In genomic region chr16:25063102-25063501, GRCh38 we compare ENCODE assay signal across 12 cellular contexts. TPM values are rescaled to one million over a fixed set of nuclear protein-coding genes. Genes with fewer than 3 reads are reported as not detected.
DNase-seq lines count a peak whose midpoint lies in the region; ATAC-seq and TF ChIP-seq lines count a peak whose summit lies in the region.
"Had no signal": no experiment of that assay in that cellular context is flagged by ENCODE, and none has a peak within 500 bp of the region (broad histone marks: within the 10 kb centered on the region; RNA-seq: fewer than 3 reads in every experiment).

No MANE protein-coding gene starts in this region.

- no peak for TF ChIP-seq CTCF in A673 (conservative IDR thresholded peaks at IDR 0.05; ENCODE audit: low read depth, low read length)
- TF ChIP-seq CTCF in foreskin fibroblast (IDR thresholded peaks at IDR 0.05; ENCODE audit: low read depth, low read length), result no peak

- H3K4me3 ChIP-seq in A673 (ENCODE audit: low read depth, low read length, poor library complexity, severe bottlenecking) (no peak overlapping the region), foreskin fibroblast (ENCODE audit: low read depth in 1 of 2, low read length in 2 of 2) (no peak overlapping the region)

- BruUV-seq in A673 (replicated peaks; lab: Mats Ljungman, UMichigan), result no TSS peak

- no peaks in the 10 kb centered on the region for H3K27me3 ChIP-seq in A673 (replicated peaks; ENCODE audit: insufficient read depth, low read depth, low read length, poor library complexity)

- H3K27ac ChIP-seq in A673 (ENCODE audit: low read depth, low read length, poor library complexity, severe bottlenecking), result no peak overlapping the region

- H3K4me1 ChIP-seq in A673 (ENCODE audit: insufficient read depth, low read length, poor library complexity, severe bottlenecking), result peaks cover 4% of the 10 kb centered on the region
- H3K4me1 ChIP-seq: BE2C had no signal

- H3K9me3 Mint-ChIP-seq in effector memory CD8-positive, alpha-beta T cell, result no peaks in the 10 kb centered on the region

- POLR2A ChIA-PET in A673 (lab: Charles Lee; ENCODE audit: low non-redundant PET), result no interaction called here

- peaks cover 30 to 45% of the 10 kb centered on the region in 2 donors for H3K4me1 Mint-ChIP-seq in effector memory CD8-positive, alpha-beta T cell (ENCODE audit: low read depth in 2 of 2)

- peak overlapping the region in 1 of 2 donors; percentile 8 for H3K4me3 Mint-ChIP-seq in effector memory CD8-positive, alpha-beta T cell

- no peaks in the 10 kb centered on the region for H3K36me3 Mint-ChIP-seq in effector memory CD8-positive, alpha-beta T cell (ENCODE audit: insufficient read depth)

- CTCF ChIA-PET in A673 (lab: Charles Lee), result no interaction called here

- H3K36me3 ChIP-seq in A673 (ENCODE audit: insufficient read depth, low read length, poor library complexity, severe bottlenecking), result no peaks in the 10 kb centered on the region
- H3K36me3 ChIP-seq: BE2C had no signal

- intact Hi-C loops in A673 (cut with micrococcal nuclease; ENCODE audit: unreplicated experiment), result no loop called here

- peak; percentile 44 for DNase-seq in stimulated activated CD4-positive, alpha-beta T cell treated with anti-CD3 and anti-CD28 coated beads, Interleukin-15, amount 100 ng/mL, for 24 hours
- no peak for DNase-seq in stimulated activated CD4-positive, alpha-beta T cell treated with anti-CD3 and anti-CD28 coated beads, Interleukin-2, amount 100 ng/mL, for 48 hours
- peak; percentile 5 for DNase-seq in NOMO-1 treated with dmso at 0.1 percent for 144 hours (lab: John Stamatoyannopoulos, UW; ENCODE audit: unreplicated experiment)
- no peak for DNase-seq in effector memory CD8-positive, alpha-beta T cell
- DNase-seq in A673 (ENCODE audit: low spot score), result no peak
- no peak for DNase-seq in foreskin fibroblast
- DNase-seq: aorta, BE2C, midbrain, NCI-H2029 treated with DMSO at 0.1 percent for 48 hours had no signal

- no peaks in the 10 kb centered on the region for H3K27me3 Mint-ChIP-seq in effector memory CD8-positive, alpha-beta T cell

- ATAC-seq in effector memory CD8-positive, alpha-beta T cell (replicated peaks), result no peak
- ATAC-seq in GM21515 (IDR thresholded peaks at IDR 0.05; ENCODE audit: unreplicated experiment), result no peak
- ATAC-seq in GM18868 (IDR thresholded peaks at IDR 0.05; ENCODE audit: unreplicated experiment), result no peak

- peak overlapping the region; percentile 49 to 89 for H3K27ac Mint-ChIP-seq in effector memory CD8-positive, alpha-beta T cell

- H3K9me3 ChIP-seq in A673 (ENCODE audit: low read depth, low read length, poor library complexity, severe bottlenecking), result no peaks in the 10 kb centered on the region
- H3K9me3 ChIP-seq: BE2C had no signal

RNA-seq across cellular contexts. Expression of gene ARHGAP17, which starts 47.9 kb away (rescaled TPM):
- total RNA-seq in A673 (2021), result 144 and 146 TPM in 2 replicates

RNA-seq across cellular contexts. Expression of gene LCMT1, which starts 48.4 kb away (rescaled TPM):
- total RNA-seq in A673 (2021), result 55.8 and 56.3 TPM in 2 replicates

Comparison
In these comparisons a context has a peak if more than half of its experiments do, and no peak if none do; other contexts are left out.
1. DNase-seq: peak in stimulated activated CD4-positive, alpha-beta T cell treated with anti-CD3 and anti-CD28 coated beads, Interleukin-15, amount 100 ng/mL, for 24 hours (single experiment) and NOMO-1 treated with dmso at 0.1 percent for 144 hours (single experiment); none in stimulated activated CD4-positive, alpha-beta T cell treated with anti-CD3 and anti-CD28 coated beads, Interleukin-2, amount 100 ng/mL, for 48 hours (0 of 2), effector memory CD8-positive, alpha-beta T cell (0 of 3), A673 (single experiment) and foreskin fibroblast (0 of 2).